In the genomic region with DNA sequence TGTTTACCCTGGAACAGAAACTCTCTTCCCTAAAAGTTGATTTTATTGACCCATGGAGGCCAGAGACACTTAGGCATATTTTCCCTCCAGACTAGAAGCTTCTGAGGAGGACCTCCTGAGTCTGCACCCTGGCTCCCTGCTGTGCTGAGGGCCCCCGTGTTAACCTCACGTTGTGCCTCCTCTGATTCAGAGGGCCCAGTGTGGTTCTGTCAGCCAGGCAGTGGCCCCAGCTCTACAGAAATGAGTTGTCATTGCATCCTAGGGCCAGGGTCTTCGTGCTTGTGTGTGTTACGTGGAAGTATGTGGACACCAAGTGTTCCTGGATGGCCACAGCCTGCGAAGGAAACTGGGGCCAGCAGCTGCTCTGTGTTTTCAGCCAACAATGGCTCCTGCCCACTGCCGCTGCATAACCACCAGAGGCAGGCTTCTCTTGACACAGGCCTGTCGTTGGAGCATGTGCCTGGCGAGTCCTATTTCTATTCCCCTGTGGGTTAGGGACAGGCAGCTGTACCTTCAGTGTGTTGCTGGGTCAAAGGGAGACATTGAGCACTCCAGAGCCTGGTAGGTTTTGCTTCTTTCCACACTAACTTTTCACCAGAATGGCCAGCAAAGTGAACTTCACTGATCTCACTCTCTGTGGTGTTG, we compare ENCODE assay signal across 8 cellular contexts. TPM values are rescaled to one million over a fixed set of nuclear protein-coding genes. Genes with fewer than 3 reads are reported as not detected.
DNase-seq lines count a peak whose midpoint lies in the region; ATAC-seq and TF ChIP-seq lines count a peak whose summit lies in the region.

No MANE protein-coding gene starts in this region.

- WGBS in psoas muscle, 3 donors, result 13 to 19% (median 19%) methylated on average over 8 of the region's 8 CpGs
- no CpG with 5 or more reads among the region's 8 CpGs for WGBS in trophoblast cell (ENCODE audit: extremely low coverage, insufficient coverage, insufficient read length)

- peak in 4 of 7 experiments; percentile 45 to 69 (median 49) for DNase-seq in CD8-positive, alpha-beta T cell
- DNase-seq in activated CD8-positive, alpha-beta memory T cell treated with anti-CD3 and anti-CD28 coated beads, Interleukin-2, amount 50 U/mL, for 4 hours, result peak; percentile 47
- DNase-seq in foreskin fibroblast (no peak), psoas muscle (peak; percentile 76 to 90), cortex of kidney (lab: John Stamatoyannopoulos, UW) (no peak), trophoblast cell (no peak), HUDEP-2 (lab: John Stamatoyannopoulos, UW; ENCODE audit: unreplicated experiment in 76 of 76) (no peak)

- H2AK5ac ChIP-seq in trophoblast cell (ENCODE audit: low read length), result no peak overlapping the region

- peaks cover 12% of the 10 kb centered on the region for H3K79me2 ChIP-seq in trophoblast cell (ENCODE audit: control insufficient read depth, insufficient read depth, low read length, poor library complexity)

- H3K27ac Mint-ChIP-seq in CD8-positive, alpha-beta T cell, result peak overlapping the region; percentile 97

- no peaks in the 10 kb centered on the region for H3K9me3 Mint-ChIP-seq in CD8-positive, alpha-beta T cell

- H3K36me3 Mint-ChIP-seq in CD8-positive, alpha-beta T cell, result peaks cover 57% of the 10 kb centered on the region

- H3K4me2 ChIP-seq in trophoblast cell (ENCODE audit: low read length), result no peak overlapping the region

- peak overlapping the region; percentile 89 for H3K4me3 Mint-ChIP-seq in CD8-positive, alpha-beta T cell

- H2BK12ac ChIP-seq in trophoblast cell (ENCODE audit: low read length), result no peak overlapping the region

- H2BK5ac ChIP-seq in trophoblast cell (ENCODE audit: low read depth, low read length, poor library complexity), result no peak overlapping the region

- peaks cover 13% of the 10 kb centered on the region for H3K36me3 ChIP-seq in CD8-positive, alpha-beta T cell (ENCODE audit: insufficient read depth, low read length)
- H3K36me3 ChIP-seq in psoas muscle (ENCODE audit: insufficient read depth in 1 of 2, low read depth in 1 of 2) (peaks cover 0 to 5% of the 10 kb centered on the region in 2 donors), trophoblast cell (ENCODE audit: control insufficient read depth in 1 of 2, insufficient read depth in 2 of 2, low read length in 2 of 2) (peaks cover 53 to 54% of the 10 kb centered on the region in 2 experiments)

- H3K18ac ChIP-seq in trophoblast cell (ENCODE audit: low read length), result no peak overlapping the region

- TF ChIP-seq CTCF in CD8-positive, alpha-beta T cell (IDR thresholded peaks at IDR 0.05), result peak; percentile 40
- peak; percentile 40 for TF ChIP-seq CTCF in foreskin fibroblast (IDR thresholded peaks at IDR 0.05; ENCODE audit: low read depth, low read length)
- TF ChIP-seq CTCF in psoas muscle (IDR thresholded peaks at IDR 0.05), result peak; percentile 60

- H3K9me3 ChIP-seq in CD8-positive, alpha-beta T cell (ENCODE audit: low read length), result no peaks in the 10 kb centered on the region
- H3K9me3 ChIP-seq in psoas muscle (no peaks in the 10 kb centered on the region), trophoblast cell (ENCODE audit: insufficient read depth, low read depth, low read length) (peaks cover 2% of the 10 kb centered on the region)

- no peak overlapping the region for H3K9ac ChIP-seq in trophoblast cell (ENCODE audit: low read length)

- peaks cover 92% of the 10 kb centered on the region for H3K4me1 Mint-ChIP-seq in CD8-positive, alpha-beta T cell (ENCODE audit: low read depth)

- peak overlapping the region; percentile 18 for H3K4me3 ChIP-seq in CD8-positive, alpha-beta T cell (ENCODE audit: low read depth, low read length)
- no peak overlapping the region for H3K4me3 ChIP-seq in foreskin fibroblast (ENCODE audit: low read depth in 1 of 2, low read length in 2 of 2)
- peak overlapping the region; percentile 20 for H3K4me3 ChIP-seq in psoas muscle
- no peak overlapping the region for H3K4me3 ChIP-seq in trophoblast cell (ENCODE audit: low read depth, low read length)

- intact Hi-C loops in CD8-positive, alpha-beta T cell (cut with DNase I, micrococcal nuclease), result loop anchor here (2.0 kb wide), 2 partner anchors 17 to 43 kb away; no protein-coding TSS in a partner anchor
- intact Hi-C loops in psoas muscle (cut with DNase I), result loop anchor here (5.0 kb wide), 1 partner anchor 35 kb away; no protein-coding TSS in a partner anchor

- H4K91ac ChIP-seq in trophoblast cell (ENCODE audit: low read depth, low read length), result no peak overlapping the region

- H2AFZ ChIP-seq in trophoblast cell (ENCODE audit: insufficient read depth, low read length, poor library complexity), result no peak overlapping the region

- H2BK120ac ChIP-seq in trophoblast cell (ENCODE audit: insufficient read depth, low read length, poor library complexity), result no peak overlapping the region

- no peaks in the 10 kb centered on the region for H3K27me3 Mint-ChIP-seq in CD8-positive, alpha-beta T cell (ENCODE audit: low read depth)

- ATAC-seq in CD8-positive, alpha-beta T cell, result no peak
- ATAC-seq in psoas muscle, result peak; percentile 67 to 74 (median 71)
- ATAC-seq in GM19328 (IDR thresholded peaks at IDR 0.05; ENCODE audit: unreplicated experiment), result no peak

- CTCF ChIA-PET in CD8-positive, alpha-beta T cell (lab: Charles Lee), result interaction anchor here (0.8 to 21.5 kb wide), 10 partner anchors 10 to 55 kb away, joined by 3 to 382 read pairs (median 4); a partner anchor contains a TSS

- H3K27ac ChIP-seq in CD8-positive, alpha-beta T cell (ENCODE audit: low read depth, low read length), result peak overlapping the region; percentile 86
- H3K27ac ChIP-seq in psoas muscle (peak overlapping the region; percentile 93), trophoblast cell (ENCODE audit: low read depth, low read length) (no peak overlapping the region)

- H3K27me3 ChIP-seq in CD8-positive, alpha-beta T cell (ENCODE audit: insufficient read depth, low read length), result no peaks in the 10 kb centered on the region
- H3K27me3 ChIP-seq in psoas muscle (ENCODE audit: insufficient read depth in 3 of 3, low read length in 2 of 3), result no peaks in the 10 kb centered on the region
- no peaks in the 10 kb centered on the region for H3K27me3 ChIP-seq in trophoblast cell (ENCODE audit: insufficient read depth, low read length)

- no peaks in the 10 kb centered on the region for H3K79me1 ChIP-seq in trophoblast cell (ENCODE audit: low read length)

- no peak overlapping the region for H3K14ac ChIP-seq in trophoblast cell (ENCODE audit: low read length)

- H3K23ac ChIP-seq in trophoblast cell (ENCODE audit: low read length), result no peak overlapping the region

- H4K12ac ChIP-seq in trophoblast cell (ENCODE audit: low read depth, low read length), result no peak overlapping the region

- H3K4ac ChIP-seq in trophoblast cell (ENCODE audit: low read depth, low read length), result no peak overlapping the region

- no peak overlapping the region for H4K8ac ChIP-seq in trophoblast cell (ENCODE audit: low read depth, low read length)

- H3K4me1 ChIP-seq in CD8-positive, alpha-beta T cell (ENCODE audit: insufficient read depth, low read length), result peaks cover 93% of the 10 kb centered on the region
- peaks cover 91% of the 10 kb centered on the region for H3K4me1 ChIP-seq in psoas muscle
- H3K4me1 ChIP-seq in trophoblast cell (ENCODE audit: control insufficient read depth in 1 of 2, insufficient read depth in 2 of 2, low read length in 2 of 2), result peaks cover 17 to 26% of the 10 kb centered on the region in 2 experiments

- POLR2A ChIA-PET in CD8-positive, alpha-beta T cell (lab: Charles Lee), result interaction anchor here (0.6 to 14.9 kb wide), 11 partner anchors 16 to 483 kb away, joined by 3 to 308 read pairs (median 3); a partner anchor contains a TSS

RNA-seq across cellular contexts. Expression of a gene that starts 44.5 kb away (rescaled TPM):
- 100 to 1,000 TPM; 316 TPM for total RNA-seq in CD8-positive, alpha-beta T cell
- total RNA-seq in psoas muscle, result 10 to 100 TPM; 46.4 to 94.8 (median 73.6) TPM
- 10 to 100 TPM; 33.8 to 61.5 (median 41.5) TPM for polyA plus RNA-seq in psoas muscle
- polyA plus RNA-seq in trophoblast cell (2013), result 85.5 and 85.6 TPM in 2 replicates

RNA-seq across cellular contexts. Expression of a gene that starts 56.3 kb away (rescaled TPM):
- 10 to 100 TPM; 24.6 to 27.3 TPM for total RNA-seq in CD8-positive, alpha-beta T cell
- total RNA-seq in psoas muscle, result 10 to 100 TPM; 14.6 to 24.3 (median 16.8) TPM
- polyA plus RNA-seq in psoas muscle, result 10 to 100 TPM in 1 of 3 donors, 1 to 10 TPM in 2; 8.4 to 13.9 (median 9.2) TPM
- polyA plus RNA-seq in trophoblast cell (2013), result 9.3 and 10.9 TPM in 2 replicates

Comparison
In these comparisons a context has a peak if more than half of its experiments do, and no peak if none do; other contexts are left out.
1. ATAC-seq: peak in psoas muscle (4 of 4); none in CD8-positive, alpha-beta T cell (single experiment) and GM19328 (single experiment).
2. DNase-seq: peak in CD8-positive, alpha-beta T cell (4 of 7), activated CD8-positive, alpha-beta memory T cell treated with anti-CD3 and anti-CD28 coated beads, Interleukin-2, amount 50 U/mL, for 4 hours (single experiment) and psoas muscle (2 of 2); none in foreskin fibroblast (0 of 2), cortex of kidney (single experiment), trophoblast cell (0 of 2) and HUDEP-2 (0 of 76).
3. H3K4me3 ChIP-seq: peak in CD8-positive, alpha-beta T cell (single experiment) and psoas muscle (single experiment); none in foreskin fibroblast (0 of 2) and trophoblast cell (single experiment).
4. Peak in every context shown above with its lines, with median percentiles within 50 percentile points of each other: CTCF ChIP-seq.